ENCODE assay signal across 1 cellular context in the genomic region with DNA sequence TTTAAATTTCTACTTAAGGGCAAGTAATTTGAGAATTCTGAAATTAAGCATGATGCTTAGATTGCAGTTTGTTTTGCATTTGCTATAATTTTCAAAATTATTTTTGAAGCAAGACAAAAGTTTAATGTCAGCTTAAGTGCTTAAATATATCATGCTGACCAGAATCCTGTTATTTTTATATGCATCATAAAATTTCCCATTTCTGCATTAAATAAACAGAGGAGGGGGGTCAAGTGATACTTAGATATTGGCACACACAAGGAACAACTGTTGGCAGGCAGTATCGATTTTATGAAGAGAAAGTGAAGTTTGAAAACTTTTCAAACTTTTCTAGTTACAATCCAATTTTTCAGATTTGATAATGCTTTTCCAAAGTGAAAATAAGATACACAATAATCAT.
A peak's percentile ranks its signal among the peaks of the same experiment; 100 is the strongest.
TF ChIP-seq lines count a peak whose summit lies in the region.

No MANE protein-coding gene starts in this region.

TF ChIP-seq in HEK293, 187 proteins besides CTCF, POLR2A, EP300 and RAD21 (continued from another document):
- TF ChIP-seq IKZF3 (tag by site-specific recombination; IDR thresholded peaks at IDR 0.05) (peak; percentile 38; the same call in 1 of the 2 replicates), FEZF1 (tag by site-specific recombination; IDR thresholded peaks at IDR 0.05) (peak; percentile 48), ZNF843 (tag by site-specific recombination; IDR thresholded peaks at IDR 0.05) (peak; percentile 20; the same call in 1 of the 2 replicates), KLF1 (tag by site-specific recombination; IDR thresholded peaks at IDR 0.05) (no peak), ZNF37A (tag by site-specific recombination; IDR thresholded peaks at IDR 0.05) (no peak), ZBTB44 (tag by site-specific recombination; IDR thresholded peaks at IDR 0.05) (peak; percentile 90), SCRT2 (tag by site-specific recombination; IDR thresholded peaks at IDR 0.05) (0 out of 2 replicates have a peak, but pooled peaks have one; percentile 14), ZNF248 (tag by site-specific recombination; IDR thresholded peaks at IDR 0.05) (no peak), ZBTB20 (tag by site-specific recombination; IDR thresholded peaks at IDR 0.05) (no peak), BCL6B (tag by site-specific recombination; IDR thresholded peaks at IDR 0.05) (0 out of 2 replicates have a peak, but pooled peaks have one; percentile 39), ZBTB17 (tag by site-specific recombination; IDR thresholded peaks at IDR 0.05) (peak; percentile 49; the same call in 1 of the 2 replicates)
TF ChIP-seq in HEK293: peak in this region for 9.
